In the genomic region with DNA sequence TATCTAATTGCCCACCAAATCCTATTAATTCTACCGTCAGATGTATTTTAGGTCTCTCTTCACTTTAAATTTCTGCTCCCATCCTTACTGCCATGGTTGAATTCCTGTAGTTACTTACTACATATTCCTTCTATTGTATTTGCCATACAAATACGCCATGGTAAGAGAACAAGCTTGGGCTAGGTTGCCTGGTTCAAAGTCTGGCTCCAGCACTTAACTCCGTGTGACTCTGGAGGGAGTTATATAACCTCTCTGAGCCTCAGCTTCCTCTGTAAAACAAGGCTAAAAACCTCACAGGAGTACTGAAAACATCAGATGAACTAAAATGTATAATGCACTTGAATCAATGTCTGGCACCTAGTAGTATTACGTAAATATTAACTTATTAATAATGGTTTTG, we compare ENCODE assay signal across 24 cellular contexts.
"Had no signal": no experiment of that assay in that cellular context is flagged by ENCODE, and none has a peak within 500 bp of the region (broad histone marks: within the 10 kb centered on the region; RNA-seq: fewer than 3 reads in every experiment).

No MANE protein-coding gene starts in this region.

- FAIRE-seq: urothelium cell line had no signal

- H3K27ac Mint-ChIP-seq: nephron; neural progenitor cell; stimulated activated effector memory CD8-positive, alpha-beta T cell treated with anti-CD3 and anti-CD28 coated beads, Interleukin-12 subunit alpha, Interleukin-12 subunit beta, amount 100 ng/mL, for 72 hours; stimulated activated naive B cell treated with anti-CD40 and anti-IgM and Interleukin-4, amounts not matched to agents 10 μg/mL and 1 μg/mL and 100 μg/mL, for 72 hours; stimulated activated naive CD8-positive, alpha-beta T cell treated with anti-CD3 and anti-CD28 coated beads, Interleukin-15, Interleukin-2, amounts not matched to agents 100 ng/mL and 50 ng/mL, for 24 hours had no signal

- H3K27ac ChIP-seq: neural progenitor cell, ovary, parathyroid adenoma, psoas muscle, right lobe of liver, sigmoid colon, stomach, thoracic aorta, thyroid gland, tibial nerve, upper lobe of left lung, vagina had no signal

- H3K36me3 ChIP-seq: neural progenitor cell, ovary, right lobe of liver, sigmoid colon, stomach, thoracic aorta, thyroid gland, tibial nerve, upper lobe of left lung, vagina had no signal

- H2AFZ ChIP-seq: neural progenitor cell, parathyroid adenoma had no signal

- H3K27me3 Mint-ChIP-seq: progenitor cell of endocrine pancreas had no signal

- ATAC-seq: stimulated activated effector memory CD8-positive, alpha-beta T cell treated with anti-CD3 and anti-CD28 coated beads, Interleukin-12 subunit alpha, Interleukin-12 subunit beta, amount 100 ng/mL, for 72 hours had no signal

- H3K4me3 ChIP-seq: neural progenitor cell, ovary, psoas muscle, right lobe of liver, sigmoid colon, stomach, thoracic aorta, thyroid gland, tibial nerve, upper lobe of left lung, vagina had no signal

- H3K9me3 ChIP-seq: ovary, psoas muscle, right lobe of liver, sigmoid colon, stomach, thoracic aorta, thyroid gland, tibial nerve, upper lobe of left lung, vagina had no signal

- H3K4me3 Mint-ChIP-seq: neural progenitor cell; stimulated activated effector memory CD8-positive, alpha-beta T cell treated with anti-CD3 and anti-CD28 coated beads, Interleukin-12 subunit alpha, Interleukin-12 subunit beta, amount 100 ng/mL, for 72 hours; stimulated activated naive B cell treated with anti-CD40 and anti-IgM and Interleukin-4, amounts not matched to agents 10 μg/mL and 1 μg/mL and 100 μg/mL, for 72 hours; stimulated activated naive CD8-positive, alpha-beta T cell treated with anti-CD3 and anti-CD28 coated beads, Interleukin-15, Interleukin-2, amounts not matched to agents 100 ng/mL and 50 ng/mL, for 24 hours had no signal

- H3K4me2 ChIP-seq: neural progenitor cell had no signal

- H3K9ac ChIP-seq: neural progenitor cell, parathyroid adenoma had no signal

- H3K36me3 Mint-ChIP-seq: neural progenitor cell; stimulated activated effector memory CD8-positive, alpha-beta T cell treated with anti-CD3 and anti-CD28 coated beads, Interleukin-12 subunit alpha, Interleukin-12 subunit beta, amount 100 ng/mL, for 72 hours; stimulated activated naive B cell treated with anti-CD40 and anti-IgM and Interleukin-4, amounts not matched to agents 10 μg/mL and 1 μg/mL and 100 μg/mL, for 72 hours had no signal

- H3K4me1 ChIP-seq: parathyroid adenoma, psoas muscle, right lobe of liver, thyroid gland, tibial nerve, upper lobe of left lung had no signal

- DNase-seq: occipital lobe; sigmoid colon; stimulated activated CD4-positive, alpha-beta T cell treated with anti-CD3 and anti-CD28 coated beads, Interleukin-15, amount 100 ng/mL, for 24 hours; stimulated activated CD4-positive, alpha-beta T cell treated with anti-CD3 and anti-CD28 coated beads, Interleukin-2, amount 100 ng/mL, for 24 hours; stimulated activated CD4-positive, alpha-beta T cell treated with anti-CD3 and anti-CD28 coated beads, Interleukin-2, amount 100 ng/mL, for 48 hours; stimulated activated CD4-positive, alpha-beta T cell treated with anti-CD3 and anti-CD28 coated beads, Interleukin-4, amount 100 ng/mL, for 24 hours; stimulated activated naive B cell treated with anti-CD40 and anti-IgM and Interleukin-4, amounts not matched to agents 10 μg/mL and 1 μg/mL and 100 μg/mL, for 72 hours; stimulated activated naive CD4-positive, alpha-beta T cell treated with Interleukin-2 at 50 U/mL for 16 hours; stomach; upper lobe of left lung had no signal

- H3K27me3 ChIP-seq: neural progenitor cell, ovary, sigmoid colon, thyroid gland, upper lobe of left lung, vagina had no signal

- H3K9me3 Mint-ChIP-seq: nephron; neural progenitor cell; stimulated activated effector memory CD8-positive, alpha-beta T cell treated with anti-CD3 and anti-CD28 coated beads, Interleukin-12 subunit alpha, Interleukin-12 subunit beta, amount 100 ng/mL, for 72 hours; stimulated activated naive B cell treated with anti-CD40 and anti-IgM and Interleukin-4, amounts not matched to agents 10 μg/mL and 1 μg/mL and 100 μg/mL, for 72 hours; stimulated activated naive CD8-positive, alpha-beta T cell treated with anti-CD3 and anti-CD28 coated beads, Interleukin-15, Interleukin-2, amounts not matched to agents 100 ng/mL and 50 ng/mL, for 24 hours had no signal
